In the genomic region with DNA sequence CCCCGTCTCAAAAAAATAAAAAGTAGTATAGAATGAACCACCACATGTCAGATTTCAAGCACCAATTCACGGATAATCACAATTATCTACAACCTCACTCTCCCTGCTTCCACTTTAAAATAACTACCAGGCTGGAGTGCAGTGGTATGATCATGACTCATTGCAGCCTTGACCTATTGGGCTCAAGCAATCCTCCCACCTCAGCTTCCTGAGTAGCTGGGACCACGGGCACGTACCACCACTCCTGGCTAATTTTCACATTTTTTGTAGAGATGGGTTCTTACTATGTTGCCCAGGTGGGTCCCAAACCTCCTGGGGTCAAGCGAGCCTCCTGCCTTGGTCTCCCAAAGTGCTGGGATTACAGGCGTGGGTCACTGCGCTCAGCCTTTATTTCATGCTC, we compare ENCODE assay signal across 14 cellular contexts.
DNase-seq lines count a peak whose midpoint lies in the region; FAIRE-seq lines count a peak whose summit lies in the region.
"Had no signal": no experiment of that assay in that cellular context is flagged by ENCODE, and none has a peak within 500 bp of the region (broad histone marks: within the 10 kb centered on the region; RNA-seq: fewer than 3 reads in every experiment).

No MANE protein-coding gene starts in this region.

- peaks cover 11% of the 10 kb centered on the region for H3K4me1 Mint-ChIP-seq in T-helper 2 cell treated with Interferon-gamma antibody and Interleukin-4, amounts not matched to agents 5 μg/mL and 100 μg/mL, for 36 hours (ENCODE audit: low read depth)

- peak; percentile 50 for FAIRE-seq in urothelium cell line (lab: Jason Lieb, UNC)

- DNase-seq in DMS53 (lab: John Stamatoyannopoulos, UW) (peak; percentile 23), DMS53 treated with DMSO at 0.1 percent for 48 hours (lab: John Stamatoyannopoulos, UW; ENCODE audit: unreplicated experiment) (no peak), amniotic epithelial cell (ENCODE audit: low read depth) (peak; percentile 66), foreskin melanocyte (peak; percentile 23), urothelium cell line (ENCODE audit: low spot score) (no peak), NOMO-1 treated with DMSO at 0.1 percent for 48 hours (lab: John Stamatoyannopoulos, UW; ENCODE audit: unreplicated experiment) (no peak), NCI-H345 treated with DMSO at 0.1 percent for 48 hours (lab: John Stamatoyannopoulos, UW; ENCODE audit: unreplicated experiment) (no peak)
- no peak for DNase-seq in T-helper 2 cell treated with Interferon-gamma antibody and Interleukin-4, amounts not matched to agents 5 μg/mL and 100 μg/mL, for 36 hours (ENCODE audit: low spot score)
- DNase-seq: activated T-cell treated with anti-CD3 and anti-CD28 coated beads for 4 hours; DMS153; Karpas-422; left cardiac atrium; NCI-H446; stimulated activated CD4-positive, alpha-beta T cell treated with anti-CD3 and anti-CD28 coated beads, Interleukin-15, amount 100 ng/mL, for 24 hours had no signal

- peaks cover 21% of the 10 kb centered on the region for H3K36me3 Mint-ChIP-seq in T-helper 2 cell treated with Interferon-gamma antibody and Interleukin-4, amounts not matched to agents 5 μg/mL and 100 μg/mL, for 36 hours (ENCODE audit: low read depth)

- H3K4me3 Mint-ChIP-seq in T-helper 2 cell treated with Interferon-gamma antibody and Interleukin-4, amounts not matched to agents 5 μg/mL and 100 μg/mL, for 36 hours, result no peak overlapping the region

- H3K27me3 Mint-ChIP-seq in T-helper 2 cell treated with Interferon-gamma antibody and Interleukin-4, amounts not matched to agents 5 μg/mL and 100 μg/mL, for 36 hours (ENCODE audit: low read depth), result no peaks in the 10 kb centered on the region

- H3K9me3 Mint-ChIP-seq in T-helper 2 cell treated with Interferon-gamma antibody and Interleukin-4, amounts not matched to agents 5 μg/mL and 100 μg/mL, for 36 hours, result no peaks in the 10 kb centered on the region

- no peak overlapping the region for H3K27ac Mint-ChIP-seq in T-helper 2 cell treated with Interferon-gamma antibody and Interleukin-4, amounts not matched to agents 5 μg/mL and 100 μg/mL, for 36 hours

Comparison
In these comparisons a context has a peak if more than half of its experiments do, and no peak if none do; other contexts are left out.
1. DNase-seq: peak in DMS53 (single experiment), amniotic epithelial cell (single experiment) and foreskin melanocyte (single experiment); none in DMS53 treated with DMSO at 0.1 percent for 48 hours (single experiment), urothelium cell line (single experiment), NOMO-1 treated with DMSO at 0.1 percent for 48 hours (single experiment), NCI-H345 treated with DMSO at 0.1 percent for 48 hours (single experiment) and T-helper 2 cell treated with Interferon-gamma antibody and Interleukin-4, amounts not matched to agents 5 μg/mL and 100 μg/mL, for 36 hours (single experiment).